Comparison of ENCODE assay signal across 22 cellular contexts in genomic region chrY:20780104-20780654, GRCh38. TPM values are rescaled to one million over a fixed set of nuclear protein-coding genes. Genes with fewer than 3 reads are reported as not detected.
A peak's percentile ranks its signal among the peaks of the same experiment; 100 is the strongest.
DNase-seq lines count a peak whose midpoint lies in the region; ATAC-seq lines count a peak whose summit lies in the region.
"Had no signal": no experiment of that assay in that cellular context is flagged by ENCODE, and none has a peak within 500 bp of the region (broad histone marks: within the 10 kb centered on the region; RNA-seq: fewer than 3 reads in every experiment).

No MANE protein-coding gene starts in this region.

- no peaks in the 10 kb centered on the region for H3K27me3 ChIP-seq in mesenchymal stem cell (ENCODE audit: control insufficient read depth in 1 of 2, insufficient read depth in 1 of 2, low read length in 2 of 2)

- peaks cover 78% of the 10 kb centered on the region for H3K4me1 Mint-ChIP-seq in activated naive CD4-positive, alpha-beta T cell treated with anti-CD3 and anti-CD28 coated beads, Interleukin-2, amount 10 ng/mL, durations not matched to agents 7 days and 5 days
- H3K4me1 Mint-ChIP-seq in activated naive CD4-positive, alpha-beta T cell treated with anti-CD3 and anti-CD28 coated beads for 36 hours (ENCODE audit: low read depth): peaks cover 53% of the 10 kb centered on the region
- peaks cover 39% of the 10 kb centered on the region for H3K4me1 Mint-ChIP-seq in stimulated activated naive CD8-positive, alpha-beta T cell treated with anti-CD3 and anti-CD28 coated beads, Interleukin-15, amount 100 ng/mL, for 72 hours
- H3K4me1 Mint-ChIP-seq: GM23338, H9 had no signal

- H3K36me3 ChIP-seq in mesenchymal stem cell (ENCODE audit: control insufficient read depth in 1 of 2, insufficient read depth in 2 of 2, low read depth in 1 of 2, low read length in 2 of 2): no peaks in the 10 kb centered on the region

- WGBS in mesenchymal stem cell: 46% methylated on average over 3 of the region's 3 CpGs

- peak overlapping the region; percentile 1 for H3K27ac Mint-ChIP-seq in activated naive CD4-positive, alpha-beta T cell treated with anti-CD3 and anti-CD28 coated beads, Interleukin-2, amount 10 ng/mL, durations not matched to agents 7 days and 5 days
- H3K27ac Mint-ChIP-seq in activated naive CD4-positive, alpha-beta T cell treated with anti-CD3 and anti-CD28 coated beads for 36 hours: no peak overlapping the region
- no peak overlapping the region for H3K27ac Mint-ChIP-seq in stimulated activated naive CD8-positive, alpha-beta T cell treated with anti-CD3 and anti-CD28 coated beads, Interleukin-15, amount 100 ng/mL, for 72 hours
- H3K27ac Mint-ChIP-seq: CD4-positive, alpha-beta memory T cell; GM23338; H9 had no signal

- H3K4me3 Mint-ChIP-seq in activated naive CD4-positive, alpha-beta T cell treated with anti-CD3 and anti-CD28 coated beads, Interleukin-2, amount 10 ng/mL, durations not matched to agents 7 days and 5 days: no peak overlapping the region
- no peak overlapping the region for H3K4me3 Mint-ChIP-seq in activated naive CD4-positive, alpha-beta T cell treated with anti-CD3 and anti-CD28 coated beads for 36 hours
- H3K4me3 Mint-ChIP-seq in stimulated activated naive CD8-positive, alpha-beta T cell treated with anti-CD3 and anti-CD28 coated beads, Interleukin-15, amount 100 ng/mL, for 72 hours: no peak overlapping the region
- H3K4me3 Mint-ChIP-seq: CD4-positive, alpha-beta memory T cell; GM23338; H9 had no signal

- no peak overlapping the region for H2BK120ac ChIP-seq in mesenchymal stem cell (ENCODE audit: low read depth, low read length)

- H3K36me3 Mint-ChIP-seq in activated naive CD4-positive, alpha-beta T cell treated with anti-CD3 and anti-CD28 coated beads, Interleukin-2, amount 10 ng/mL, durations not matched to agents 7 days and 5 days: peaks cover 28% of the 10 kb centered on the region
- H3K36me3 Mint-ChIP-seq in activated naive CD4-positive, alpha-beta T cell treated with anti-CD3 and anti-CD28 coated beads for 36 hours (ENCODE audit: low read depth): no peaks in the 10 kb centered on the region
- H3K36me3 Mint-ChIP-seq: CD4-positive, alpha-beta memory T cell had no signal

- H3K27me3 Mint-ChIP-seq in activated naive CD4-positive, alpha-beta T cell treated with anti-CD3 and anti-CD28 coated beads, Interleukin-2, amount 10 ng/mL, durations not matched to agents 7 days and 5 days: no peaks in the 10 kb centered on the region
- H3K27me3 Mint-ChIP-seq in activated naive CD4-positive, alpha-beta T cell treated with anti-CD3 and anti-CD28 coated beads for 36 hours (ENCODE audit: low read depth): no peaks in the 10 kb centered on the region
- H3K27me3 Mint-ChIP-seq in stimulated activated naive CD8-positive, alpha-beta T cell treated with anti-CD3 and anti-CD28 coated beads, Interleukin-15, amount 100 ng/mL, for 72 hours: no peaks in the 10 kb centered on the region
- H3K27me3 Mint-ChIP-seq: CD4-positive, alpha-beta memory T cell had no signal

- H3K4me2 ChIP-seq in mesenchymal stem cell (ENCODE audit: low read length, poor library complexity, severe bottlenecking): no peak overlapping the region
- H3K4me2 ChIP-seq: GM23338 had no signal

- no peak overlapping the region for H3K4ac ChIP-seq in mesenchymal stem cell (ENCODE audit: low read depth in 1 of 2, low read length in 2 of 2)

- no peak overlapping the region for H2BK15ac ChIP-seq in mesenchymal stem cell (ENCODE audit: low read depth, poor library complexity, severe bottlenecking)

- no peaks in the 10 kb centered on the region for H3K4me1 ChIP-seq in mesenchymal stem cell (ENCODE audit: control insufficient read depth, insufficient read depth, low read depth, low read length)

- peak; percentile 63 for ATAC-seq in Right ventricle myocardium inferior
- peak; percentile 32 for ATAC-seq in stimulated activated naive CD8-positive, alpha-beta T cell treated with anti-CD3 and anti-CD28 coated beads, Interleukin-15, amount 100 ng/mL, for 72 hours
- ATAC-seq in stimulated activated naive CD8-positive, alpha-beta T cell treated with anti-CD3 and anti-CD28 coated beads, Interleukin-15, Interleukin-2, amounts not matched to agents 100 U/mL and 50 U/mL, for 24 hours: no peak
- ATAC-seq: GM23338, HCT116 had no signal

- no peak overlapping the region for H2AK5ac ChIP-seq in mesenchymal stem cell (ENCODE audit: low read length, severe bottlenecking)

- H3K9ac ChIP-seq in mesenchymal stem cell (ENCODE audit: low read length): no peak overlapping the region

- no peaks in the 10 kb centered on the region for H3K9me3 ChIP-seq in mesenchymal stem cell (ENCODE audit: control insufficient read depth, low read length)

- H3K27ac ChIP-seq in mesenchymal stem cell (ENCODE audit: low read length, poor library complexity, severe bottlenecking): no peak overlapping the region

- H2AFZ ChIP-seq in mesenchymal stem cell (ENCODE audit: low read depth, low read length): no peak overlapping the region
- H2AFZ ChIP-seq: GM23338 had no signal

- peaks cover 9% of the 10 kb centered on the region for H3K9me3 Mint-ChIP-seq in activated naive CD4-positive, alpha-beta T cell treated with anti-CD3 and anti-CD28 coated beads, Interleukin-2, amount 10 ng/mL, durations not matched to agents 7 days and 5 days
- no peaks in the 10 kb centered on the region for H3K9me3 Mint-ChIP-seq in activated naive CD4-positive, alpha-beta T cell treated with anti-CD3 and anti-CD28 coated beads for 36 hours
- H3K9me3 Mint-ChIP-seq in stimulated activated naive CD8-positive, alpha-beta T cell treated with anti-CD3 and anti-CD28 coated beads, Interleukin-15, amount 100 ng/mL, for 72 hours: peaks cover 0 to 6% of the 10 kb centered on the region in 2 donors
- H3K9me3 Mint-ChIP-seq: CD4-positive, alpha-beta memory T cell; H9 had no signal

- no peak overlapping the region for H2BK5ac ChIP-seq in mesenchymal stem cell (ENCODE audit: low read depth, low read length, poor library complexity, severe bottlenecking)

- H3K79me1 ChIP-seq in mesenchymal stem cell (replicated peaks; ENCODE audit: low read length, poor library complexity, severe bottlenecking): no peaks in the 10 kb centered on the region

- H4K91ac ChIP-seq in mesenchymal stem cell (ENCODE audit: low read length): no peak overlapping the region

- DNase-seq in activated naive CD4-positive, alpha-beta T cell treated with anti-CD3 and anti-CD28 coated beads, Interleukin-2, amount 10 ng/mL, durations not matched to agents 7 days and 5 days: no peak
- no peak for DNase-seq in activated naive CD4-positive, alpha-beta T cell treated with anti-CD3 and anti-CD28 coated beads for 36 hours
- DNase-seq in Right ventricle myocardium inferior (ENCODE audit: missing footprints) (no peak), cardiac septum (ENCODE audit: low spot score) (no peak), mesenchymal stem cell (no peak)
- DNase-seq in stimulated activated naive CD8-positive, alpha-beta T cell treated with anti-CD3 and anti-CD28 coated beads, Interleukin-15, amount 100 ng/mL, for 72 hours: no peak
- DNase-seq in stimulated activated naive CD8-positive, alpha-beta T cell treated with anti-CD3 and anti-CD28 coated beads, Interleukin-15, Interleukin-2, amounts not matched to agents 100 U/mL and 50 U/mL, for 24 hours: no peak
- DNase-seq: C1 segment of cervical spinal cord; Calu3; CD4-positive, alpha-beta memory T cell; COR-L47; DMS53; DMS79 treated with DMSO at 0.1 percent for 48 hours; GF-D8; H9 had no signal

- H3K4me3 ChIP-seq in mesenchymal stem cell (ENCODE audit: insufficient read depth in 1 of 2, low read depth in 1 of 2, low read length in 2 of 2): no peak overlapping the region
- H3K4me3 ChIP-seq: GM23338 had no signal

- H3K14ac ChIP-seq in mesenchymal stem cell (ENCODE audit: low read length in 2 of 2): no peak overlapping the region

- CTCF ChIA-PET in activated naive CD4-positive, alpha-beta T cell treated with anti-CD3 and anti-CD28 coated beads, Interleukin-2, amount 10 ng/mL, durations not matched to agents 7 days and 5 days (lab: Charles Lee): no interaction called here
- CTCF ChIA-PET in activated naive CD4-positive, alpha-beta T cell treated with anti-CD3 and anti-CD28 coated beads for 36 hours (lab: Charles Lee): interaction anchor here (0.6 kb wide), 1 partner anchor 173 kb away, joined by 4 read pairs; no protein-coding TSS in a partner anchor

- H2BK12ac ChIP-seq in mesenchymal stem cell (ENCODE audit: low read length in 2 of 2): no peak overlapping the region

- H3K23ac ChIP-seq in mesenchymal stem cell (ENCODE audit: low read length in 2 of 2): no peak overlapping the region

- H3K18ac ChIP-seq in mesenchymal stem cell (ENCODE audit: low read depth in 1 of 2, low read length in 2 of 2): no peak overlapping the region

- intact Hi-C loops in activated naive CD4-positive, alpha-beta T cell treated with anti-CD3 and anti-CD28 coated beads for 36 hours (cut with micrococcal nuclease): loop anchor here (1.0 to 10.0 kb wide), 7 partner anchors 10 to 475 kb away; partner anchors contain the start of gene EIF1AY
- intact Hi-C loops in Right ventricle myocardium inferior (cut with DNase I) (no loop called here), cardiac septum (cut with DNase I) (no loop called here)

- H4K8ac ChIP-seq in mesenchymal stem cell (ENCODE audit: low read length): no peak overlapping the region

RNA-seq across cellular contexts. Expression of gene RPS4Y2, which starts 24.3 kb away (rescaled TPM):
- not detected for total RNA-seq in activated naive CD4-positive, alpha-beta T cell treated with anti-CD3 and anti-CD28 coated beads for 36 hours
- total RNA-seq in Right ventricle myocardium inferior: not detected
- not detected for total RNA-seq in cardiac septum
- polyA plus RNA-seq in mesenchymal stem cell (2013, experiment 1 of 2): not detected
- polyA plus RNA-seq in mesenchymal stem cell (2013, experiment 2 of 2): not detected
- total RNA-seq: A172; A673; Calu3; CD4-positive, alpha-beta memory T cell; G401; GM23338; H4; H9 had no signal
- polyA plus RNA-seq: BJ; CD4-positive, alpha-beta memory T cell; GM23338 had no signal
